Comparison of ENCODE assay signal across 8 cellular contexts in genomic region chr1:84078108-84078823, GRCh38.
DNase-seq lines count a peak whose midpoint lies in the region; ATAC-seq lines count a peak whose summit lies in the region.

No MANE protein-coding gene starts in this region.

- no peaks in the 10 kb centered on the region for H3K9me3 Mint-ChIP-seq in activated CD4-positive, alpha-beta T cell treated with anti-CD3 and anti-CD28 coated beads for 36 hours (ENCODE audit: low read depth)
- no peaks in the 10 kb centered on the region for H3K9me3 Mint-ChIP-seq in IgD-negative memory B cell
- H3K9me3 Mint-ChIP-seq in activated CD8-positive, alpha-beta T cell treated with anti-CD3 and anti-CD28 coated beads, Interleukin-2, amount 10 ng/mL, durations not matched to agents 7 days and 5 days (ENCODE audit: insufficient read depth) = no peaks in the 10 kb centered on the region

- peaks cover 3% of the 10 kb centered on the region for H3K27me3 Mint-ChIP-seq in activated CD4-positive, alpha-beta T cell treated with anti-CD3 and anti-CD28 coated beads for 36 hours
- no peaks in the 10 kb centered on the region for H3K27me3 Mint-ChIP-seq in IgD-negative memory B cell
- H3K27me3 Mint-ChIP-seq in activated CD8-positive, alpha-beta T cell treated with anti-CD3 and anti-CD28 coated beads, Interleukin-2, amount 10 ng/mL, durations not matched to agents 7 days and 5 days (ENCODE audit: low read depth) = no peaks in the 10 kb centered on the region

- no peaks in the 10 kb centered on the region for H3K36me3 Mint-ChIP-seq in activated CD4-positive, alpha-beta T cell treated with anti-CD3 and anti-CD28 coated beads for 36 hours (ENCODE audit: low read depth)
- H3K36me3 Mint-ChIP-seq in IgD-negative memory B cell = no peaks in the 10 kb centered on the region
- no peaks in the 10 kb centered on the region for H3K36me3 Mint-ChIP-seq in activated CD8-positive, alpha-beta T cell treated with anti-CD3 and anti-CD28 coated beads, Interleukin-2, amount 10 ng/mL, durations not matched to agents 7 days and 5 days (ENCODE audit: low read depth)

- peak overlapping the region; percentile 42 for H3K27ac Mint-ChIP-seq in activated CD4-positive, alpha-beta T cell treated with anti-CD3 and anti-CD28 coated beads for 36 hours
- H3K27ac Mint-ChIP-seq in IgD-negative memory B cell = peak overlapping the region; percentile 43 to 63 (median 62)
- H3K27ac Mint-ChIP-seq in activated CD8-positive, alpha-beta T cell treated with anti-CD3 and anti-CD28 coated beads, Interleukin-2, amount 10 ng/mL, durations not matched to agents 7 days and 5 days = peak overlapping the region; percentile 72

- DNase-seq in activated CD4-positive, alpha-beta T cell treated with anti-CD3 and anti-CD28 coated beads for 36 hours = peak; percentile 13
- DNase-seq in activated CD4-positive, alpha-beta T cell treated with anti-CD3 and anti-CD28 coated beads for 48 hours = no peak
- DNase-seq in activated CD8-positive, alpha-beta T cell treated with anti-CD3 and anti-CD28 coated beads, Interleukin-2, amount 10 ng/mL, durations not matched to agents 7 days and 5 days = no peak
- DNase-seq in globus pallidus (ENCODE audit: low spot score) (peak; percentile 50), nucleus accumbens (lab: John Stamatoyannopoulos, UW) (peak in 36 of 56 donors; percentile 30 to 83 (median 57)), pons (ENCODE audit: low spot score) (no peak)

- POLR2A ChIA-PET in activated CD4-positive, alpha-beta T cell treated with anti-CD3 and anti-CD28 coated beads for 36 hours (lab: Charles Lee) = no interaction called here
- POLR2A ChIA-PET in activated CD8-positive, alpha-beta T cell treated with anti-CD3 and anti-CD28 coated beads, Interleukin-2, amount 10 ng/mL, durations not matched to agents 7 days and 5 days (lab: Charles Lee) = interaction anchor here (1.3 to 2.6 kb wide), 4 partner anchors 12 to 495 kb away, joined by 5 to 13 read pairs (median 8); partner anchors contain the start of genes CTBS and PRKACB

- peak overlapping the region; percentile 79 for H3K4me3 Mint-ChIP-seq in activated CD4-positive, alpha-beta T cell treated with anti-CD3 and anti-CD28 coated beads for 36 hours
- H3K4me3 Mint-ChIP-seq in IgD-negative memory B cell = peak overlapping the region; percentile 86 to 95 (median 91)
- peak overlapping the region; percentile 79 for H3K4me3 Mint-ChIP-seq in activated CD8-positive, alpha-beta T cell treated with anti-CD3 and anti-CD28 coated beads, Interleukin-2, amount 10 ng/mL, durations not matched to agents 7 days and 5 days

- CTCF ChIA-PET in activated CD4-positive, alpha-beta T cell treated with anti-CD3 and anti-CD28 coated beads for 36 hours (lab: Charles Lee) = interaction anchor here (0.7 to 1.5 kb wide), 3 partner anchors 31 to 694 kb away, joined by 3 read pairs; no protein-coding TSS in a partner anchor
- CTCF ChIA-PET in activated CD8-positive, alpha-beta T cell treated with anti-CD3 and anti-CD28 coated beads, Interleukin-2, amount 10 ng/mL, durations not matched to agents 7 days and 5 days (lab: Charles Lee) = interaction anchor here (0.8 to 2.0 kb wide), 5 partner anchors 10 to 45 kb away, joined by 3 to 4 read pairs (median 3); no protein-coding TSS in a partner anchor

- peak; percentile 38 for ATAC-seq in activated CD4-positive, alpha-beta T cell treated with anti-CD3 and anti-CD28 coated beads for 36 hours
- ATAC-seq in GM21737 (IDR thresholded peaks at IDR 0.05; ENCODE audit: unreplicated experiment) = peak; percentile 37
- peak; percentile 66 for ATAC-seq in activated CD8-positive, alpha-beta T cell treated with anti-CD3 and anti-CD28 coated beads, Interleukin-2, amount 10 ng/mL, durations not matched to agents 7 days and 5 days

- intact Hi-C loops in activated CD4-positive, alpha-beta T cell treated with anti-CD3 and anti-CD28 coated beads for 36 hours (cut with DNase I, micrococcal nuclease) = loop anchor here (1.0 to 10.0 kb wide), 8 partner anchors 71 to 1127 kb away; partner anchors contain the start of genes CTBS (in 1 of the 2), SSX2IP (in 1 of the 2), SYDE2 (in 1 of the 2) and TTLL7 (in 1 of the 2)

- H3K4me1 Mint-ChIP-seq in activated CD4-positive, alpha-beta T cell treated with anti-CD3 and anti-CD28 coated beads for 36 hours = peaks cover 6% of the 10 kb centered on the region
- H3K4me1 Mint-ChIP-seq in IgD-negative memory B cell = peaks cover 7 to 11% (median 9%) of the 10 kb centered on the region in 3 donors
- H3K4me1 Mint-ChIP-seq in activated CD8-positive, alpha-beta T cell treated with anti-CD3 and anti-CD28 coated beads, Interleukin-2, amount 10 ng/mL, durations not matched to agents 7 days and 5 days (ENCODE audit: low read depth) = peaks cover 15% of the 10 kb centered on the region

Comparison
In these comparisons a context has a peak if more than half of its experiments do, and no peak if none do; other contexts are left out.
1. DNase-seq: peak in activated CD4-positive, alpha-beta T cell treated with anti-CD3 and anti-CD28 coated beads for 36 hours (single experiment), globus pallidus (single experiment) and nucleus accumbens (36 of 56); none in activated CD4-positive, alpha-beta T cell treated with anti-CD3 and anti-CD28 coated beads for 48 hours (single experiment), activated CD8-positive, alpha-beta T cell treated with anti-CD3 and anti-CD28 coated beads, Interleukin-2, amount 10 ng/mL, durations not matched to agents 7 days and 5 days (single experiment) and pons (single experiment).
2. Peak in every context shown above with its lines, with median percentiles within 50 percentile points of each other: ATAC-seq, H3K27ac Mint-ChIP-seq and H3K4me3 Mint-ChIP-seq.